ENCODE assay signal across 1 cellular context in the genomic region with DNA sequence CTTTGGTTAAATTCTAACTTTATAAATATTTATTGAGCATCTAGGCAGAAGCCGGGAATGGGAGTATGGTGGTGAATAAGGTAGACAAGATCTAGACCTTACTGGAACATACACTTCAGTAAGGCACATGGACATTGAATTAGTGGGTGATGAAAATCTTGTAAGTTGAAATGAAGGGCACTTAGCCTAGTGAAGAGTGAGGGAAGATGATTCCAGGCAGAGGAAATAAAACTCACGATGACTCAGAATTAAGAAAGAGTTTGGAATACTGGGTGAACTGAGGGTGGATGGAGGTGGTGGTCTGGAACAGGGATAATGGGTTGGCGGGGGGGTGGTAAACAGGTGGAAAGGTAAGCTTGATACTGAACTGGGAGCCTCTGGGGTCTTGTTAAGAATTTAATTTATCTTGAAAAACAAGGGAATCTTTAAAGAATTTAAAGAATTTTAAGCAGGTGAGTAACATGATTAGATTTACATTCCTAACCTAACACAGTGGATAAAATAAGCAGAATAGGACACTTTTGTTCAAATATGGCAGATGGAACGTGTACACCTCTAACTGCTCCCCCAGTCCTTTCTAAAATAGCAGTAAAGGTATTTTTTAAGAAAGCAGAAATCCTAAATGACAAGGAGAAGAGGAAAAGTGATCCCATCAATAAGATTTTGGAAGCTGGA.
TF ChIP-seq lines count a peak whose summit lies in the region.

No MANE protein-coding gene starts in this region.

TF ChIP-seq in SK-N-SH treated with all-trans-retinoic acid at 6 μM for 48 hours, 23 proteins besides CTCF, POLR2A, EP300 and RAD21 (continued from another document):
- TF ChIP-seq, protein P1, sequence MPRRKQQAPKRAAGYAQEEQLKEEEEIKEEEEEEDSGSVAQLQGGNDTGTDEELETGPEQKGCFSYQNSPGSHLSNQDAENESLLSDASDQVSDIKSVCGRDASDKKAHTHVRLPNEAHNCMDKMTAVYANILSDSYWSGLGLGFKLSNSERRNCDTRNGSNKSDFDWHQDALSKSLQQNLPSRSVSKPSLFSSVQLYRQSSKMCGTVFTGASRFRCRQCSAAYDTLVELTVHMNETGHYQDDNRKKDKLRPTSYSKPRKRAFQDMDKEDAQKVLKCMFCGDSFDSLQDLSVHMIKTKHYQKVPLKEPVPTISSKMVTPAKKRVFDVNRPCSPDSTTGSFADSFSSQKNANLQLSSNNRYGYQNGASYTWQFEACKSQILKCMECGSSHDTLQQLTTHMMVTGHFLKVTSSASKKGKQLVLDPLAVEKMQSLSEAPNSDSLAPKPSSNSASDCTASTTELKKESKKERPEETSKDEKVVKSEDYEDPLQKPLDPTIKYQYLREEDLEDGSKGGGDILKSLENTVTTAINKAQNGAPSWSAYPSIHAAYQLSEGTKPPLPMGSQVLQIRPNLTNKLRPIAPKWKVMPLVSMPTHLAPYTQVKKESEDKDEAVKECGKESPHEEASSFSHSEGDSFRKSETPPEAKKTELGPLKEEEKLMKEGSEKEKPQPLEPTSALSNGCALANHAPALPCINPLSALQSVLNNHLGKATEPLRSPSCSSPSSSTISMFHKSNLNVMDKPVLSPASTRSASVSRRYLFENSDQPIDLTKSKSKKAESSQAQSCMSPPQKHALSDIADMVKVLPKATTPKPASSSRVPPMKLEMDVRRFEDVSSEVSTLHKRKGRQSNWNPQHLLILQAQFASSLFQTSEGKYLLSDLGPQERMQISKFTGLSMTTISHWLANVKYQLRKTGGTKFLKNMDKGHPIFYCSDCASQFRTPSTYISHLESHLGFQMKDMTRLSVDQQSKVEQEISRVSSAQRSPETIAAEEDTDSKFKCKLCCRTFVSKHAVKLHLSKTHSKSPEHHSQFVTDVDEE (CRISPR knock-in tag; IDR thresholded peaks at IDR 0.05): no peak
- TF ChIP-seq CSDC2 (CRISPR knock-in tag; IDR thresholded peaks at IDR 0.05): no peak
- TF ChIP-seq TOX (CRISPR knock-in tag; IDR thresholded peaks at IDR 0.05; ENCODE audit: borderline replicate concordance): no peak
- no peak for TF ChIP-seq GLIS3 (CRISPR knock-in tag; IDR thresholded peaks at IDR 0.05)
- no peak for TF ChIP-seq ZNF565 (CRISPR knock-in tag; conservative IDR thresholded peaks at IDR 0.05; ENCODE audit: low read depth)
- TF ChIP-seq SNAI2 (CRISPR knock-in tag; IDR thresholded peaks at IDR 0.05): no peak
- TF ChIP-seq OSR1 (CRISPR knock-in tag; IDR thresholded peaks at IDR 0.05): no peak
- TF ChIP-seq PATZ1 (CRISPR knock-in tag; IDR thresholded peaks at IDR 0.05; ENCODE audit: borderline replicate concordance): no peak
- no peak for TF ChIP-seq PPARA (CRISPR knock-in tag; IDR thresholded peaks at IDR 0.05; ENCODE audit: borderline replicate concordance)
- no peak for TF ChIP-seq POU6F1 (CRISPR knock-in tag; IDR thresholded peaks at IDR 0.05; ENCODE audit: borderline replicate concordance, low read depth)
- TF ChIP-seq ESRRG (CRISPR knock-in tag; IDR thresholded peaks at IDR 0.05): no peak
- TF ChIP-seq, protein P2, sequence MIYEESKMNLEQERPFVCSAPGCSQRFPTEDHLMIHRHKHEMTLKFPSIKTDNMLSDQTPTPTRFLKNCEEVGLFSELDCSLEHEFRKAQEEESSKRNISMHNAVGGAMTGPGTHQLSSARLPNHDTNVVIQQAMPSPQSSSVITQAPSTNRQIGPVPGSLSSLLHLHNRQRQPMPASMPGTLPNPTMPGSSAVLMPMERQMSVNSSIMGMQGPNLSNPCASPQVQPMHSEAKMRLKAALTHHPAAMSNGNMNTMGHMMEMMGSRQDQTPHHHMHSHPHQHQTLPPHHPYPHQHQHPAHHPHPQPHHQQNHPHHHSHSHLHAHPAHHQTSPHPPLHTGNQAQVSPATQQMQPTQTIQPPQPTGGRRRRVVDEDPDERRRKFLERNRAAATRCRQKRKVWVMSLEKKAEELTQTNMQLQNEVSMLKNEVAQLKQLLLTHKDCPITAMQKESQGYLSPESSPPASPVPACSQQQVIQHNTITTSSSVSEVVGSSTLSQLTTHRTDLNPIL (CRISPR knock-in tag; IDR thresholded peaks at IDR 0.05; ENCODE audit: low read depth): no peak
- no peak for TF ChIP-seq ZFP3 (CRISPR knock-in tag; IDR thresholded peaks at IDR 0.05)
